ENCODE assay signal across 20 cellular contexts in the genomic region with DNA sequence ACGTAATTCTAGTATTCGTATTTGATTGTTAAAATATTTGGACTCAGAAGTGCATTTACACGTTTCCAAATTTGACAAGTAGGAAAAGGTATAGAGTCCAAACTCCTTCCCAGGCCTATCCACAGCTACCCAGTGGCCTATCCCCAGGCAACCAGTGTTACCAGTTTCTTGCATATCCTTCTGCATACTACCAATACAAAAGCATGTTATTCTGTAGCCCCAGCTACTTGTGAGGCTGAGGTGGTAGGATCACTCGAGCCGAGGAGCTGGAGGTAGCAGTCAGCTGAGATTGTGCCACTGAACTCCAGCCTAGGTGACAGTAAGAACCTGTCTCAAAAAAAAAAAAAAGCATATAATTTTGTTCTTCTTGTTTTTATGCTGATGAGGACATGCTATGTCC.
"Had no signal": no experiment of that assay in that cellular context is flagged by ENCODE, and none has a peak within 500 bp of the region (broad histone marks: within the 10 kb centered on the region; RNA-seq: fewer than 3 reads in every experiment).

No MANE protein-coding gene starts in this region.

- H3K9me3 ChIP-seq: ascending aorta, breast epithelium, heart right ventricle, right atrium auricular region, suprapubic skin, upper lobe of right lung had no signal

- H3K27me3 ChIP-seq: ascending aorta, breast epithelium, heart right ventricle, right atrium auricular region, suprapubic skin, upper lobe of right lung had no signal

- ATAC-seq: heart right ventricle, left lobe of liver, natural killer cell, T-cell, upper lobe of right lung had no signal

- DNase-seq: activated CD4-positive, alpha-beta T cell treated with anti-CD3 and anti-CD28 coated beads for 1 hour; activated CD4-positive, alpha-beta T cell treated with anti-CD3 and anti-CD28 coated beads, Interleukin-2, amount 50 U/mL, for 4 hours; activated naive CD4-positive, alpha-beta T cell treated with anti-CD3 and anti-CD28 coated beads, Interleukin-2, amount 10 ng/mL, durations not matched to agents 7 days and 5 days; cerebellar nuclear complex; effector memory CD4-positive, alpha-beta T cell; heart right ventricle; mammary epithelial cell; natural killer cell; nucleus accumbens; stimulated activated CD4-positive, alpha-beta T cell treated with anti-CD3 and anti-CD28 coated beads, Interleukin-4, amount 100 ng/mL, for 1 hour; stimulated activated naive CD4-positive, alpha-beta T cell; T-cell; T-helper 9 cell; upper lobe of right lung had no signal

- H3K36me3 ChIP-seq: ascending aorta, breast epithelium, heart right ventricle, right atrium auricular region, suprapubic skin, upper lobe of right lung had no signal

- H3K4me1 ChIP-seq: breast epithelium had no signal

- H3K27ac ChIP-seq: ascending aorta, breast epithelium, epithelial cell of prostate, heart right ventricle, right atrium auricular region, suprapubic skin, upper lobe of right lung had no signal

- H3K4me3 ChIP-seq: ascending aorta, breast epithelium, heart right ventricle, right atrium auricular region, suprapubic skin, upper lobe of right lung had no signal
